In the genomic region with DNA sequence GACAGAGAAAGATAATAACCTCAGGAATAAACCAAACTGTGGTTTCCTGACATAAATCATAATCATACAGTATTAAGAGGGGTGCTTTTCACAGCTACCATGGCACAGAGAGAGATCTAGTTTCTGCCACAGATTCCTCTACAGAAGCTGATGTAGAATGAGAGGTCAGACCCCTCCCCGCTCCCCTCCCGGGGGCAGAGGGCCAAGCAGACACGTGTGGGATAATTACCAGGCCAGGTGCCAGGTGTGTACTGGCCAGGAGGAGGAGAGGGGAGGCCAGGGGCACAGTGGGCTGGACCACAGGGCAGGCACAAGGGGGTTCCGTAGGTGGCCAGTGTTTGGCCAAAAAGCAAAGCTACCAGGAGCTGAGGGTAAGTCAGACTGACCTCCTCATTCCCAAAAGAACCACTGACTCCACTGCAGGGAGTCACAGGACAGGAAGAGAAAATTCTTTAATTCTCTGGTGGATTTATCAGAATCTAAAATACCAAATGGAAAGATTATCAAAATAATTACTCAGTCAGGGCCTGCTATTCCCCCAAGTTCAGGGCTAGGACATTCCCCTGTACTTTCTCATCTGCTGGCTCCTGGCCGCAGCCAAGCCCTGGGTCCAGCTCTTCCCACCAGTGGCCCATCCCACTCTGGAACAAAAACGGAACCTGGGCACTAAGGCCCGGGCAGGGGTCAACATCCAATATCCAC, we compare ENCODE assay signal across 1 cellular context.
TF ChIP-seq lines count a peak whose summit lies in the region.

No MANE protein-coding gene starts in this region.

TF ChIP-seq in SK-N-SH, 30 proteins besides CTCF, POLR2A, EP300 and RAD21 (continued from another document):
- TF ChIP-seq, protein P1, sequence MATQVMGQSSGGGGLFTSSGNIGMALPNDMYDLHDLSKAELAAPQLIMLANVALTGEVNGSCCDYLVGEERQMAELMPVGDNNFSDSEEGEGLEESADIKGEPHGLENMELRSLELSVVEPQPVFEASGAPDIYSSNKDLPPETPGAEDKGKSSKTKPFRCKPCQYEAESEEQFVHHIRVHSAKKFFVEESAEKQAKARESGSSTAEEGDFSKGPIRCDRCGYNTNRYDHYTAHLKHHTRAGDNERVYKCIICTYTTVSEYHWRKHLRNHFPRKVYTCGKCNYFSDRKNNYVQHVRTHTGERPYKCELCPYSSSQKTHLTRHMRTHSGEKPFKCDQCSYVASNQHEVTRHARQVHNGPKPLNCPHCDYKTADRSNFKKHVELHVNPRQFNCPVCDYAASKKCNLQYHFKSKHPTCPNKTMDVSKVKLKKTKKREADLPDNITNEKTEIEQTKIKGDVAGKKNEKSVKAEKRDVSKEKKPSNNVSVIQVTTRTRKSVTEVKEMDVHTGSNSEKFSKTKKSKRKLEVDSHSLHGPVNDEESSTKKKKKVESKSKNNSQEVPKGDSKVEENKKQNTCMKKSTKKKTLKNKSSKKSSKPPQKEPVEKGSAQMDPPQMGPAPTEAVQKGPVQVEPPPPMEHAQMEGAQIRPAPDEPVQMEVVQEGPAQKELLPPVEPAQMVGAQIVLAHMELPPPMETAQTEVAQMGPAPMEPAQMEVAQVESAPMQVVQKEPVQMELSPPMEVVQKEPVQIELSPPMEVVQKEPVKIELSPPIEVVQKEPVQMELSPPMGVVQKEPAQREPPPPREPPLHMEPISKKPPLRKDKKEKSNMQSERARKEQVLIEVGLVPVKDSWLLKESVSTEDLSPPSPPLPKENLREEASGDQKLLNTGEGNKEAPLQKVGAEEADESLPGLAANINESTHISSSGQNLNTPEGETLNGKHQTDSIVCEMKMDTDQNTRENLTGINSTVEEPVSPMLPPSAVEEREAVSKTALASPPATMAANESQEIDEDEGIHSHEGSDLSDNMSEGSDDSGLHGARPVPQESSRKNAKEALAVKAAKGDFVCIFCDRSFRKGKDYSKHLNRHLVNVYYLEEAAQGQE (IDR thresholded peaks at IDR 0.05; ENCODE audit: low read depth, low read length): no peak
- TF ChIP-seq FOSL2 (IDR thresholded peaks at IDR 0.05; ENCODE audit: borderline replicate concordance, low read depth): no peak
